In the genomic region with DNA sequence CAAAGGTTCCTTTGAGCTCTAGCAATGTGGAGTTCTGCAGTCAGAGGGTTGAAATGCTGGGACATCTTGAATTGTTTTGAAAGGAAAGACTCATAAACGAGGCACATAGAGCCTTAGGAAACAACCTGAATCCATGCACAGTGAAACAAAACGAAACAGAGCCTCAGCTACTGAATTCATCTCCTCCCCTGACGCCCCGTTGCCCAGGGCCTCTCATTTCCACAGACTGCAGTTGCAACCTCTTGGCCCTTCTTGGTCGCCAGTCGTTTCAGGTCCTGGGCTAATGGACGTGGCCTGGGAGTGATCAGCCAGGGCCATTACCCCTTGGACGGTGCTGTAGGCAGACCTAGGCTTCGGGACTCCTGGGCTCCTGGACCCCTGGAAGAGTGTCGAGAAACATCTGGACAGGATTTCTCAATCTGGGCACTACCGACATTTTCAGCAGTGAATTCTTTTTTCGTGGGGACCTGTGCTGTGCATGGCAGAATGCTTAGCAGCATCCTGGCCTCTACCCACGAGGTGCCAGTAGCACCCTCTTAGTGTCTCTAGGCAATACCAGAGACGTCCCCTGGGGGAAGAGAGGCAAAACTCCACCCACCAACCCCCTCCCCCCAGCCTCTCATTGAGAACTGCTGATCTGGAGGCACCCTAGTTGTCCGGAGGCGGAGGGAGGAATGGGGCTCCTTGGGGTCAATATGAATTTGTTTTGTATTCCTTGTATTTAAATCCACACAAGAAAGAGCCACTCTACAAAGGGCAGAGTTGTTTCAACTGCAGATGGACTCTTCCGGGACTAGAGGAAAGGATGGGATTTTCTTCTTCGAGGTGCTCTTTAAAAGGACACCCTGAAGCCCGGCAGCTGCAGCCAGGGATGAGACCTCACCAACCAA, we compare ENCODE assay signal across 9 cellular contexts. TPM values are rescaled to one million over a fixed set of nuclear protein-coding genes. Genes with fewer than 3 reads are reported as not detected.
DNase-seq lines count a peak whose midpoint lies in the region; ATAC-seq and TF ChIP-seq lines count a peak whose summit lies in the region.
"Had no signal": no experiment of that assay in that cellular context is flagged by ENCODE, and none has a peak within 500 bp of the region (broad histone marks: within the 10 kb centered on the region; RNA-seq: fewer than 3 reads in every experiment).

No MANE protein-coding gene starts in this region.

- H3K27ac Mint-ChIP-seq in CD4-positive, CD25-positive, alpha-beta regulatory T cell, result peak overlapping the region in 2 of 3 donors; percentile 84 to 89
- H3K27ac Mint-ChIP-seq in IgD-negative memory B cell, result peak overlapping the region in 2 of 3 donors; percentile 84 to 85
- peak overlapping the region; percentile 40 for H3K27ac Mint-ChIP-seq in activated T-cell treated with anti-CD3 and anti-CD28 coated beads, Interleukin-2, amount 50 U/mL, for 24 hours

- no peak for TF ChIP-seq CTCF in foreskin keratinocyte (conservative IDR thresholded peaks at IDR 0.05)

- no peaks in the 10 kb centered on the region for H3K36me3 ChIP-seq in CD4-positive, CD25-positive, alpha-beta regulatory T cell (ENCODE audit: control insufficient read depth, insufficient read depth, low read length)
- no peaks in the 10 kb centered on the region for H3K36me3 ChIP-seq in aorta (ENCODE audit: control insufficient read depth in 1 of 2, insufficient read depth in 2 of 2, low read length in 1 of 2)

- H3K4me3 ChIP-seq in CD4-positive, CD25-positive, alpha-beta regulatory T cell (ENCODE audit: low read depth, low read length), result no peak overlapping the region
- H3K4me3 ChIP-seq in aorta (ENCODE audit: low read length in 2 of 2), result no peak overlapping the region

- peaks cover 5% of the 10 kb centered on the region for H3K36me3 Mint-ChIP-seq in CD4-positive, CD25-positive, alpha-beta regulatory T cell
- H3K36me3 Mint-ChIP-seq in IgD-negative memory B cell, result no peaks in the 10 kb centered on the region
- no peaks in the 10 kb centered on the region for H3K36me3 Mint-ChIP-seq in activated T-cell treated with anti-CD3 and anti-CD28 coated beads, Interleukin-2, amount 50 U/mL, for 24 hours (ENCODE audit: low read depth)

- peak overlapping the region; percentile 91 to 94 (median 93) for H3K4me3 Mint-ChIP-seq in CD4-positive, CD25-positive, alpha-beta regulatory T cell
- peak overlapping the region; percentile 93 to 98 (median 95) for H3K4me3 Mint-ChIP-seq in IgD-negative memory B cell
- H3K4me3 Mint-ChIP-seq in activated T-cell treated with anti-CD3 and anti-CD28 coated beads, Interleukin-2, amount 50 U/mL, for 24 hours, result peak overlapping the region; percentile 31

- H3K9me3 Mint-ChIP-seq in CD4-positive, CD25-positive, alpha-beta regulatory T cell, result peaks cover 0 to 10% (median 3%) of the 10 kb centered on the region in 7 donors
- H3K9me3 Mint-ChIP-seq in IgD-negative memory B cell, result peaks cover 0 to 6% (median 4%) of the 10 kb centered on the region in 3 donors
- peaks cover 8% of the 10 kb centered on the region for H3K9me3 Mint-ChIP-seq in activated T-cell treated with anti-CD3 and anti-CD28 coated beads, Interleukin-2, amount 50 U/mL, for 24 hours

- intact Hi-C loops in aorta (cut with DNase I), result loop anchor here (5.0 to 10.0 kb wide), 4 partner anchors 36 to 241 kb away; no protein-coding TSS in a partner anchor

- H3K4me1 ChIP-seq in CD4-positive, CD25-positive, alpha-beta regulatory T cell (ENCODE audit: control insufficient read depth, insufficient read depth, low read length, poor library complexity, severe bottlenecking), result peaks cover 12% of the 10 kb centered on the region
- H3K4me1 ChIP-seq in aorta (ENCODE audit: control insufficient read depth in 1 of 2, insufficient read depth in 2 of 2, low read length in 2 of 2), result no peaks in the 10 kb centered on the region
- peaks cover 4% of the 10 kb centered on the region for H3K4me1 ChIP-seq in foreskin keratinocyte
- H3K4me1 ChIP-seq: parathyroid adenoma had no signal

- WGBS in aorta, 2 donors, result 72 to 83% methylated on average over 19 of the region's 19 CpGs

- peak overlapping the region; percentile 74 for H3K27ac ChIP-seq in CD4-positive, CD25-positive, alpha-beta regulatory T cell (ENCODE audit: insufficient read depth, low read length, poor library complexity, severe bottlenecking)
- peak overlapping the region in 1 of 2 donors; percentile 65 for H3K27ac ChIP-seq in aorta (ENCODE audit: low read depth in 1 of 2, low read length in 2 of 2)
- H3K27ac ChIP-seq in foreskin keratinocyte, result no peak overlapping the region
- H3K27ac ChIP-seq: parathyroid adenoma had no signal

- peak in 1 of 2 donors; percentile 11 for ATAC-seq in CD4-positive, CD25-positive, alpha-beta regulatory T cell (ENCODE audit: low read depth in 2 of 2)
- ATAC-seq in aorta (ENCODE audit: low FRiP score), result no peak
- ATAC-seq in foreskin keratinocyte, result no peak

- no peaks in the 10 kb centered on the region for H3K27me3 ChIP-seq in CD4-positive, CD25-positive, alpha-beta regulatory T cell (ENCODE audit: control insufficient read depth, insufficient read depth, low read length)
- H3K27me3 ChIP-seq in aorta (ENCODE audit: control insufficient read depth in 1 of 2, insufficient read depth in 2 of 2, low read length in 1 of 2) (no peaks in the 10 kb centered on the region), foreskin keratinocyte (no peaks in the 10 kb centered on the region)

- H3K9me3 ChIP-seq in CD4-positive, CD25-positive, alpha-beta regulatory T cell (ENCODE audit: control insufficient read depth in 2 of 2, low read length in 2 of 2), result no peaks in the 10 kb centered on the region
- no peaks in the 10 kb centered on the region for H3K9me3 ChIP-seq in aorta (ENCODE audit: control insufficient read depth, low read length)

- peaks cover 16% of the 10 kb centered on the region for H3K27me3 Mint-ChIP-seq in CD4-positive, CD25-positive, alpha-beta regulatory T cell
- H3K27me3 Mint-ChIP-seq in IgD-negative memory B cell, result no peaks in the 10 kb centered on the region
- H3K27me3 Mint-ChIP-seq in activated T-cell treated with anti-CD3 and anti-CD28 coated beads, Interleukin-2, amount 50 U/mL, for 24 hours, result no peaks in the 10 kb centered on the region

- peaks cover 2 to 14% (median 6%) of the 10 kb centered on the region in 4 donors for H3K4me1 Mint-ChIP-seq in CD4-positive, CD25-positive, alpha-beta regulatory T cell
- H3K4me1 Mint-ChIP-seq in IgD-negative memory B cell, result peaks cover 4 to 13% (median 7%) of the 10 kb centered on the region in 3 donors
- H3K4me1 Mint-ChIP-seq in activated T-cell treated with anti-CD3 and anti-CD28 coated beads, Interleukin-2, amount 50 U/mL, for 24 hours (ENCODE audit: low read depth), result peaks cover 11% of the 10 kb centered on the region

- DNase-seq in CD4-positive, CD25-positive, alpha-beta regulatory T cell, result peak; percentile 18 to 40 (median 26)
- DNase-seq in activated T-cell treated with anti-CD3 and anti-CD28 coated beads, Interleukin-2, amount 50 U/mL, for 24 hours, result no peak
- peak; percentile 64 for DNase-seq in iPS-NIHi7 (ENCODE audit: extremely low spot score)
- no peak for DNase-seq in midbrain (lab: John Stamatoyannopoulos, UW)
- DNase-seq in nucleus accumbens (lab: John Stamatoyannopoulos, UW), result no peak
- DNase-seq in aorta, result no peak
- DNase-seq in foreskin keratinocyte, result no peak

RNA-seq across cellular contexts. Expression of a gene that starts 50.2 kb away (rescaled TPM):
- total RNA-seq in CD4-positive, CD25-positive, alpha-beta regulatory T cell, result 10.1 TPM
- polyA plus RNA-seq in CD4-positive, CD25-positive, alpha-beta regulatory T cell, result 10 to 100 TPM in 3 of 4 donors, 1 to 10 TPM in 1; 8.7 to 14.2 (median 10.4) TPM
- 14.5 TPM for polyA plus RNA-seq in IgD-negative memory B cell
- 10 to 100 TPM; 13.1 to 17.5 TPM for total RNA-seq in aorta
- polyA plus RNA-seq in aorta, result 10 to 100 TPM; 12.0 to 17.0 TPM
- total RNA-seq in foreskin keratinocyte, result 9.0 and 9.6 TPM in 2 replicates
- 10.7 and 11.4 TPM in 2 replicates for polyA plus RNA-seq in foreskin keratinocyte

Comparison
In these comparisons a context has a peak if more than half of its experiments do, and no peak if none do; other contexts are left out.
1. DNase-seq: peak in CD4-positive, CD25-positive, alpha-beta regulatory T cell (3 of 3) and iPS-NIHi7 (single experiment); none in activated T-cell treated with anti-CD3 and anti-CD28 coated beads, Interleukin-2, amount 50 U/mL, for 24 hours (single experiment), midbrain (single experiment), nucleus accumbens (0 of 56), aorta (0 of 2) and foreskin keratinocyte (0 of 2).
2. H3K4me3 Mint-ChIP-seq: peak in every context shown above with its lines; median percentile 95 in IgD-negative memory B cell; 93 in CD4-positive, CD25-positive, alpha-beta regulatory T cell; 31 in activated T-cell treated with anti-CD3 and anti-CD28 coated beads, Interleukin-2, amount 50 U/mL, for 24 hours.
3. Peak in every context shown above with its lines, with median percentiles within 50 percentile points of each other: H3K27ac Mint-ChIP-seq.